In genomic region chr6:40668203-40668602, GRCh38 we compare ENCODE assay signal across 24 cellular contexts.
DNase-seq lines count a peak whose midpoint lies in the region; ATAC-seq, FAIRE-seq and TF ChIP-seq lines count a peak whose summit lies in the region.
"Had no signal": no experiment of that assay in that cellular context is flagged by ENCODE, and none has a peak within 500 bp of the region (broad histone marks: within the 10 kb centered on the region; RNA-seq: fewer than 3 reads in every experiment).

No MANE protein-coding gene starts in this region.

- no peak for TF ChIP-seq POLR2A in body of pancreas (IDR thresholded peaks at IDR 0.05)

- H3K36me3 Mint-ChIP-seq in GM23338 (ENCODE audit: low read depth) (peaks cover 13% of the 10 kb centered on the region; the same call in 2 of the 3 replicates), neural crest cell (ENCODE audit: low read depth) (peaks cover 5% of the 10 kb centered on the region)
- H3K36me3 Mint-ChIP-seq: CD4-positive, CD25-positive, alpha-beta regulatory T cell had no signal

- no peak overlapping the region for H3K4me3 ChIP-seq in GM23338
- no peak overlapping the region for H3K4me3 ChIP-seq in body of pancreas
- no peak overlapping the region for H3K4me3 ChIP-seq in small intestine (ENCODE audit: low read depth in 1 of 2, low read length in 2 of 2)
- H3K4me3 ChIP-seq: A549 had no signal

- H3K27me3 ChIP-seq in GM23338 (ENCODE audit: insufficient read depth) (no peaks in the 10 kb centered on the region), body of pancreas (no peaks in the 10 kb centered on the region), small intestine (ENCODE audit: control insufficient read depth in 2 of 2, insufficient read depth in 2 of 2, low read length in 2 of 2) (peaks cover 0 to 2% of the 10 kb centered on the region in 2 donors)

- ATAC-seq in GM23338 (no peak), SK-N-SH treated with all-trans-retinoic acid at 6 μM for 48 hours (no peak), body of pancreas (no peak)
- ATAC-seq: A549 had no signal

- H3K27ac ChIP-seq in GM23338 (ENCODE audit: low read depth) = no peak overlapping the region
- H3K27ac ChIP-seq in body of pancreas = no peak overlapping the region
- no peak overlapping the region for H3K27ac ChIP-seq in small intestine (ENCODE audit: low read depth in 1 of 2, low read length in 1 of 2)
- H3K27ac ChIP-seq: 22Rv1, A549 had no signal

- H3K36me3 ChIP-seq in GM23338 (ENCODE audit: insufficient read depth) (no peaks in the 10 kb centered on the region), body of pancreas (replicated peaks in 1 of 2; ENCODE audit: insufficient read depth in 1 of 2, low read depth in 2 of 2) (no peaks in the 10 kb centered on the region), small intestine (ENCODE audit: control insufficient read depth in 2 of 2, insufficient read depth in 2 of 2, low read length in 2 of 2) (no peaks in the 10 kb centered on the region)

- no peaks in the 10 kb centered on the region for H4K20me1 ChIP-seq in GM23338 (replicated peaks; ENCODE audit: insufficient read depth)

- H3F3A ChIP-seq in GM23338 (replicated peaks; ENCODE audit: low read depth) = no peaks in the 10 kb centered on the region

- H2AFZ ChIP-seq in GM23338 = no peak overlapping the region

- H3K9me3 ChIP-seq in body of pancreas (peaks cover 0 to 16% (median 0%) of the 10 kb centered on the region in 3 donors), small intestine (ENCODE audit: control insufficient read depth, low read depth) (peaks cover 2% of the 10 kb centered on the region)

- TF ChIP-seq CTCF in GM23338 (conservative IDR thresholded peaks at IDR 0.05; ENCODE audit: low read depth in 2 of 2) (no peak), neural crest cell (conservative IDR thresholded peaks at IDR 0.05) (no peak), body of pancreas (IDR thresholded peaks at IDR 0.05) (no peak)

- peaks cover 15% of the 10 kb centered on the region; the same call in 1 of the 2 replicates for H3K9me2 ChIP-seq in GM23338 (ENCODE audit: insufficient read depth)

- no peaks in the 10 kb centered on the region for H3K4me1 Mint-ChIP-seq in GM23338
- H3K4me1 Mint-ChIP-seq in neural crest cell = no peaks in the 10 kb centered on the region
- H3K4me1 Mint-ChIP-seq: CD4-positive, CD25-positive, alpha-beta regulatory T cell; CD8-positive, alpha-beta memory T cell; H9 had no signal

- H3K4me2 ChIP-seq in GM23338 = no peak overlapping the region
- H3K4me2 ChIP-seq: A549 had no signal

- FAIRE-seq in small intestine (lab: Jason Lieb, UNC) = no peak
- FAIRE-seq: A549, G401.6, GM12891, GM19239 had no signal

- H3K27me3 Mint-ChIP-seq in GM23338 (ENCODE audit: insufficient read depth, low read depth, poor library complexity) (no peaks in the 10 kb centered on the region), neural crest cell (ENCODE audit: low read depth) (no peaks in the 10 kb centered on the region)
- H3K27me3 Mint-ChIP-seq: CD4-positive, CD25-positive, alpha-beta regulatory T cell had no signal

- H3K79me2 ChIP-seq in GM23338 (replicated peaks; ENCODE audit: insufficient read depth) = no peaks in the 10 kb centered on the region

- H3K9me3 Mint-ChIP-seq in GM23338 (peaks cover 25% of the 10 kb centered on the region), neural crest cell (peaks cover 17% of the 10 kb centered on the region)

- WGBS in body of pancreas, 2 donors = 96 to 100% methylated on average over 2 of the region's 2 CpGs
- WGBS in small intestine, 3 donors = 91 to 98% (median 96%) methylated on average over 2 of the region's 2 CpGs

- H3K27ac Mint-ChIP-seq in GM23338 (peak overlapping the region; percentile 17; the same call in 1 of the 2 replicates), neural crest cell (ENCODE audit: unreplicated experiment) (peak overlapping the region; percentile 27)
- H3K27ac Mint-ChIP-seq: CD4-positive, CD25-positive, alpha-beta regulatory T cell; H9 had no signal

- intact Hi-C loops in body of pancreas (cut with DNase I) = no loop called here

- DNase-seq in NCI-H345 (lab: John Stamatoyannopoulos, UW) (peak; percentile 35), NCI-H345 treated with DMSO at 0.1 percent for 48 hours (lab: John Stamatoyannopoulos, UW; ENCODE audit: unreplicated experiment) (no peak), GM23338 (ENCODE audit: low spot score) (no peak), neural crest cell (ENCODE audit: low read depth, low spot score) (no peak), body of pancreas (no peak), NCI-H187 (lab: John Stamatoyannopoulos, UW) (no peak), small intestine (no peak)
- DNase-seq: AML-193; C1 segment of cervical spinal cord; CD4-positive, CD25-positive, alpha-beta regulatory T cell; CD8-positive, alpha-beta memory T cell; COR-L47; DMS 273 treated with DMSO at 0.1 percent for 48 hours; DMS53; DND-41; EL; GOT3; H9 had no signal

- H3K4me1 ChIP-seq in GM23338 (ENCODE audit: insufficient read depth) (no peaks in the 10 kb centered on the region), body of pancreas (no peaks in the 10 kb centered on the region), small intestine (ENCODE audit: control insufficient read depth in 2 of 2, insufficient read depth in 1 of 2, low read depth in 1 of 2, low read length in 1 of 2) (no peaks in the 10 kb centered on the region)
- H3K4me1 ChIP-seq: A549 had no signal

- H3K4me3 Mint-ChIP-seq in GM23338 (no peak overlapping the region), neural crest cell (no peak overlapping the region)
- H3K4me3 Mint-ChIP-seq: CD4-positive, CD25-positive, alpha-beta regulatory T cell; CD8-positive, alpha-beta memory T cell; H9 had no signal

TF ChIP-seq in GM23338, 12 proteins besides CTCF, POLR2A, EP300 and RAD21:
- TF ChIP-seq CREB1 (CRISPR knock-in tag; IDR thresholded peaks at IDR 0.05; ENCODE audit: low read depth) (no peak), STAT1 (IDR thresholded peaks at IDR 0.05; ENCODE audit: unreplicated experiment) (no peak)
TF ChIP-seq in GM23338: peak in this region for 0.

TF ChIP-seq in SK-N-SH treated with all-trans-retinoic acid at 6 μM for 48 hours, 23 proteins besides CTCF, POLR2A, EP300 and RAD21:
- TF ChIP-seq, protein P1, sequence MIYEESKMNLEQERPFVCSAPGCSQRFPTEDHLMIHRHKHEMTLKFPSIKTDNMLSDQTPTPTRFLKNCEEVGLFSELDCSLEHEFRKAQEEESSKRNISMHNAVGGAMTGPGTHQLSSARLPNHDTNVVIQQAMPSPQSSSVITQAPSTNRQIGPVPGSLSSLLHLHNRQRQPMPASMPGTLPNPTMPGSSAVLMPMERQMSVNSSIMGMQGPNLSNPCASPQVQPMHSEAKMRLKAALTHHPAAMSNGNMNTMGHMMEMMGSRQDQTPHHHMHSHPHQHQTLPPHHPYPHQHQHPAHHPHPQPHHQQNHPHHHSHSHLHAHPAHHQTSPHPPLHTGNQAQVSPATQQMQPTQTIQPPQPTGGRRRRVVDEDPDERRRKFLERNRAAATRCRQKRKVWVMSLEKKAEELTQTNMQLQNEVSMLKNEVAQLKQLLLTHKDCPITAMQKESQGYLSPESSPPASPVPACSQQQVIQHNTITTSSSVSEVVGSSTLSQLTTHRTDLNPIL (CRISPR knock-in tag; IDR thresholded peaks at IDR 0.05; ENCODE audit: low read depth) = no peak
- TF ChIP-seq TCF4 (CRISPR knock-in tag; IDR thresholded peaks at IDR 0.05; ENCODE audit: borderline replicate concordance) = peak; percentile 21; the same call in 1 of the 2 replicates
- TF ChIP-seq, protein P2, sequence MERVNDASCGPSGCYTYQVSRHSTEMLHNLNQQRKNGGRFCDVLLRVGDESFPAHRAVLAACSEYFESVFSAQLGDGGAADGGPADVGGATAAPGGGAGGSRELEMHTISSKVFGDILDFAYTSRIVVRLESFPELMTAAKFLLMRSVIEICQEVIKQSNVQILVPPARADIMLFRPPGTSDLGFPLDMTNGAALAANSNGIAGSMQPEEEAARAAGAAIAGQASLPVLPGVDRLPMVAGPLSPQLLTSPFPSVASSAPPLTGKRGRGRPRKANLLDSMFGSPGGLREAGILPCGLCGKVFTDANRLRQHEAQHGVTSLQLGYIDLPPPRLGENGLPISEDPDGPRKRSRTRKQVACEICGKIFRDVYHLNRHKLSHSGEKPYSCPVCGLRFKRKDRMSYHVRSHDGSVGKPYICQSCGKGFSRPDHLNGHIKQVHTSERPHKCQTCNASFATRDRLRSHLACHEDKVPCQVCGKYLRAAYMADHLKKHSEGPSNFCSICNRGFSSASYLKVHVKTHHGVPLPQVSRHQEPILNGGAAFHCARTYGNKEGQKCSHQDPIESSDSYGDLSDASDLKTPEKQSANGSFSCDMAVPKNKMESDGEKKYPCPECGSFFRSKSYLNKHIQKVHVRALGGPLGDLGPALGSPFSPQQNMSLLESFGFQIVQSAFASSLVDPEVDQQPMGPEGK (CRISPR knock-in tag; IDR thresholded peaks at IDR 0.05; ENCODE audit: borderline replicate concordance) = no peak
- TF ChIP-seq SNAI2 (CRISPR knock-in tag; IDR thresholded peaks at IDR 0.05) = no peak
- TF ChIP-seq ZNF70 (CRISPR knock-in tag; IDR thresholded peaks at IDR 0.05) = no peak
- no peak for TF ChIP-seq ZNF8 (CRISPR knock-in tag; IDR thresholded peaks at IDR 0.05)
